ENCODE assay signal across 8 cellular contexts in genomic region chr15:67105065-67105951, GRCh38.
DNase-seq lines count a peak whose midpoint lies in the region; ATAC-seq and TF ChIP-seq lines count a peak whose summit lies in the region.

No MANE protein-coding gene starts in this region.

- DNase-seq in AG04449 (ENCODE audit: low read depth, low spot score) (peak; percentile 97), coronary artery (ENCODE audit: low spot score) (peak; percentile 90), NCI-H1105 (lab: John Stamatoyannopoulos, UW) (no peak), NCI-H2107 (lab: John Stamatoyannopoulos, UW) (no peak), NCI-H2081 (lab: John Stamatoyannopoulos, UW) (no peak)

- H3K27ac ChIP-seq in coronary artery (peak overlapping the region; percentile 69 to 90), muscle layer of duodenum (ENCODE audit: low read length) (peak overlapping the region; percentile 88)

- peak; percentile 80; the same call in 1 of the 2 replicates for TF ChIP-seq EP300 in Ishikawa (IDR thresholded peaks at IDR 0.05; ENCODE audit: borderline replicate concordance)

- TF ChIP-seq CTCF in AG04449 (IDR thresholded peaks at IDR 0.05; ENCODE audit: insufficient read depth, low read length, missing control alignments) = no peak
- TF ChIP-seq CTCF in coronary artery (IDR thresholded peaks at IDR 0.05) = no peak

- no peaks in the 10 kb centered on the region for H3K27me3 ChIP-seq in muscle layer of duodenum (ENCODE audit: low read depth, low read length)

- no peak overlapping the region for H3K4me3 ChIP-seq in AG04449 (ENCODE audit: low read depth, low read length)
- peak overlapping the region; percentile 7 for H3K4me3 ChIP-seq in coronary artery
- H3K4me3 ChIP-seq in muscle layer of duodenum (ENCODE audit: low read depth in 1 of 2, low read length in 2 of 2) = no peak overlapping the region

- no peaks in the 10 kb centered on the region for H3K9me3 ChIP-seq in muscle layer of duodenum (ENCODE audit: control insufficient read depth in 1 of 2, low read length in 2 of 2)

- peaks cover 40 to 61% of the 10 kb centered on the region in 2 donors for H3K4me1 ChIP-seq in muscle layer of duodenum (ENCODE audit: control insufficient read depth in 1 of 2, insufficient read depth in 2 of 2, low read length in 2 of 2)

- POLR2A ChIA-PET in AG04449 (lab: Yijun Ruan, JAX) = interaction anchor here (1.1 to 1.3 kb wide), 4 partner anchors 20 to 63 kb away, joined by 3 to 5 read pairs (median 4); no protein-coding TSS in a partner anchor

- ATAC-seq in HG03196 (IDR thresholded peaks at IDR 0.05; ENCODE audit: unreplicated experiment) = no peak

- TF ChIP-seq RAD21 in Ishikawa (IDR thresholded peaks at IDR 0.05; ENCODE audit: low read depth) = peak; percentile 31; the same call in 1 of the 2 replicates

- CTCF ChIA-PET in AG04449 (lab: Yijun Ruan, JAX) = interaction anchor here (1.0 to 1.3 kb wide), 5 partner anchors 12 to 158 kb away, joined by 3 to 6 read pairs (median 4); no protein-coding TSS in a partner anchor

- no peaks in the 10 kb centered on the region for H3K36me3 ChIP-seq in muscle layer of duodenum (ENCODE audit: control insufficient read depth in 1 of 2, insufficient read depth in 2 of 2, low read length in 2 of 2)

TF ChIP-seq in Ishikawa, 13 proteins besides CTCF, POLR2A, EP300 and RAD21:
- 0 out of 2 replicates have a peak, but pooled peaks have one; percentile 2 for TF ChIP-seq ZBTB7A (IDR thresholded peaks at IDR 0.05; ENCODE audit: low read depth)
- TF ChIP-seq YY1 (IDR thresholded peaks at IDR 0.05; ENCODE audit: low read depth) = no peak
- no peak for TF ChIP-seq USF1 (IDR thresholded peaks at IDR 0.05)
- peak; percentile 51; the same call in 1 of the 2 replicates for TF ChIP-seq NFIC (IDR thresholded peaks at IDR 0.05)
- TF ChIP-seq TEAD4 (IDR thresholded peaks at IDR 0.05) = peak; percentile 79
- peak; percentile 64; the same call in 1 of the 2 replicates for TF ChIP-seq FOXM1 (IDR thresholded peaks at IDR 0.05; ENCODE audit: borderline replicate concordance, low read depth)
- no peak for TF ChIP-seq TAF1 (IDR thresholded peaks at IDR 0.05; ENCODE audit: low read depth)
- TF ChIP-seq TCF12 (IDR thresholded peaks at IDR 0.05; ENCODE audit: low read depth) = peak; percentile 78
TF ChIP-seq in Ishikawa: peak in this region for 5.

Comparison
In these comparisons a context has a peak if more than half of its experiments do, and no peak if none do; other contexts are left out.
1. DNase-seq: peak in AG04449 (single experiment) and coronary artery (single experiment); none in NCI-H1105 (single experiment), NCI-H2107 (single experiment) and NCI-H2081 (0 of 2).